Comparison of ENCODE assay signal across 6 cellular contexts in the genomic region with DNA sequence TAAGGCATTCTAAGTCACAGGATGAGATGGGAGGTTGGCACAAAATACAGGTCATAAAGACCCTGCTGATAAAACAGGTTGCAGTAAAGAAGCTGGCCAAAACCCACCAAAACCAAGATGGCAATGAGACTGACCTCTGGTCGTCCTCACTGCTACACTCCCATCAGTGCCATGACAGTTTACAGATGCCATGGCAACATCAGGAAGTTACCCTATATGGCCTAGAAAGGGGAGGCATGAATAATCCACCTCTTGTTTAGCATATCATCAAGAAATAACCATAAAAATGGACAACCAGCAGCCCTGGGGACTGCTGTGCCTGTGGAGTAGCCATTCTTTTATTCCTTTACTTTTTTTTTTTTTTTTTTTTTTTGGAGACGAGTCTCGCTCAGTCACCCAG. TPM values are rescaled to one million over a fixed set of nuclear protein-coding genes. Genes with fewer than 3 reads are reported as not detected.
"Had no signal": no experiment of that assay in that cellular context is flagged by ENCODE, and none has a peak within 500 bp of the region (broad histone marks: within the 10 kb centered on the region; RNA-seq: fewer than 3 reads in every experiment).

No MANE protein-coding gene starts in this region.

RNA-seq across cellular contexts. Expression of gene HHATL, which starts 19.8 kb away (rescaled TPM):
- total RNA-seq: LHCN-M2, MCF 10A, OCI-LY7, PC-3, SK-MEL-5 had no signal
- polyA plus RNA-seq: IgD-negative memory B cell had no signal

RNA-seq across cellular contexts. Expression of gene KLHL40, which starts 37.1 kb away (rescaled TPM):
- total RNA-seq: MCF 10A, OCI-LY7, PC-3, SK-MEL-5 had no signal
- polyA plus RNA-seq: IgD-negative memory B cell had no signal
